In the genomic region with DNA sequence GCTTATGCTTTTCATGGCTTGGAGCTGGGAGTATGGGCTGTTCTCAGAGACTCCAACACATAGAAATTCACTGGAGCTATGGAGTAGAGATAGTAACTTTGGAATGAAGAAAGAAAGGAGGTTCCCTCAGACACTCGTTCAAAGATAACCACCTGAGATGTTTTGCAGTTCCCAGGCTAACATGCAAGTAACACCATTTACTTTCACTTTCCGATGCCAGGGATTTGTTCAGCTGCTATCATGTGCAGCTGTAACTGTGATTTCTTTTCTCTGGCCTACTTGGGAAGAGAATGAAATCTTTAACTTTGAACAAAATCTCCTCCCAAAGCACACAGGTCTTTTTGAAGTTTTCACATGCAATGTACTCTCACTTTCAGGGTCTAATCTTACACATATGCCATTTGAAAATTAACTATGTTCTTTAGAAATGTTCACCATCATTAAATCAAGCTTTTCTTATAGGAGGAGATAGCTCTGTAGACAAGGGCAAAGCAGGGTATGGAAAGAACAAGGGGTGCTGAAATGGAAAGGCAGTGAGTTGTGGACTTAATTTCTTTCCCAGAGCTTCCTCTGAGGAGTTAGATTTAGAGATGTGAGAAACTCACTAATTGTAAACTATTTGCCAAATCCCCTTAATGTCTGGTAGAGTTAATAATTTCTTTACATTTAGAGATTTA, we compare ENCODE assay signal across 22 cellular contexts.
DNase-seq lines count a peak whose midpoint lies in the region; ATAC-seq and TF ChIP-seq lines count a peak whose summit lies in the region.
"Had no signal": no experiment of that assay in that cellular context is flagged by ENCODE, and none has a peak within 500 bp of the region (broad histone marks: within the 10 kb centered on the region; RNA-seq: fewer than 3 reads in every experiment).

No MANE protein-coding gene starts in this region.

- DNase-seq in MCF 10A (ENCODE audit: unreplicated experiment), result peak; percentile 8
- DNase-seq in breast epithelium (ENCODE audit: low spot score in 2 of 2), result no peak
- no peak for DNase-seq in mammary epithelial cell
- DNase-seq in left kidney (ENCODE audit: low read depth, low spot score), result peak; percentile 5
- no peak for DNase-seq in activated CD4-positive, alpha-beta T cell treated with anti-CD3 and anti-CD28 coated beads, Interleukin-2, amount 10 ng/mL, durations not matched to agents 24 days and 14 days
- no peak for DNase-seq in COLO668 (lab: John Stamatoyannopoulos, UW; ENCODE audit: unreplicated experiment)
- DNase-seq: activated naive CD4-positive, alpha-beta T cell treated with anti-CD3 and anti-CD28 coated beads for 36 hours; heart right ventricle; natural killer cell; NCI-H526 treated with DMSO at 0.1 percent for 48 hours; right lobe of liver; stimulated activated CD4-positive, alpha-beta T cell treated with anti-CD3 and anti-CD28 coated beads, Interleukin-4, amount 100 ng/mL, for 4 hours; upper lobe of left lung had no signal

- H3K4me3 ChIP-seq in breast epithelium (no peak overlapping the region), mammary epithelial cell (replicated peaks in 1 of 3; ENCODE audit: insufficient read depth in 1 of 3, low read depth in 2 of 3, low read length in 3 of 3) (no peak overlapping the region)
- H3K4me3 ChIP-seq: A549, heart right ventricle, K562, right lobe of liver, upper lobe of left lung had no signal

- H2AFZ ChIP-seq in mammary epithelial cell (ENCODE audit: low read depth, low read length), result no peak overlapping the region

- BruUV-seq in MCF 10A (replicated peaks; lab: Mats Ljungman, UMichigan) (no TSS peak), mammary epithelial cell (replicated peaks; lab: Mats Ljungman, UMichigan) (no TSS peak)

- H3K9me3 Mint-ChIP-seq in MCF 10A (ENCODE audit: unreplicated experiment), result no peaks in the 10 kb centered on the region
- H3K9me3 Mint-ChIP-seq in activated CD4-positive, alpha-beta T cell treated with anti-CD3 and anti-CD28 coated beads, Interleukin-2, amount 10 ng/mL, durations not matched to agents 24 days and 14 days, result no peaks in the 10 kb centered on the region
- H3K9me3 Mint-ChIP-seq: activated naive CD4-positive, alpha-beta T cell treated with anti-CD3 and anti-CD28 coated beads for 36 hours; natural killer cell; T-helper 1 cell treated with Interleukin-12 subunit alpha and Interleukin-12 subunit beta and Interleukin-4 antibody, amounts not matched to agents 30 μg/mL and 1 μg/mL, for 36 hours had no signal

- no peaks in the 10 kb centered on the region for H3K27me3 ChIP-seq in breast epithelium
- peaks cover 7% of the 10 kb centered on the region for H3K27me3 ChIP-seq in mammary epithelial cell (ENCODE audit: insufficient read depth, low read length)
- H3K27me3 ChIP-seq: heart right ventricle, right lobe of liver, upper lobe of left lung had no signal

- TF ChIP-seq POLR2A in breast epithelium (IDR thresholded peaks at IDR 0.05), result no peak

- intact Hi-C loops in MCF 10A (cut with micrococcal nuclease), result loop anchor here (10.0 kb wide), 1 partner anchor 801 kb away; no protein-coding TSS in a partner anchor
- intact Hi-C loops in breast epithelium (cut with DNase I; ENCODE audit: low total_unique reads), result no loop called here
- intact Hi-C loops in mammary epithelial cell (cut with micrococcal nuclease), result no loop called here
- intact Hi-C loops in activated CD4-positive, alpha-beta T cell treated with anti-CD3 and anti-CD28 coated beads, Interleukin-2, amount 10 ng/mL, durations not matched to agents 24 days and 14 days (cut with micrococcal nuclease), result no loop called here

- H3K9me3 ChIP-seq in breast epithelium, result no peaks in the 10 kb centered on the region
- H3K9me3 ChIP-seq in mammary epithelial cell (replicated peaks; ENCODE audit: insufficient read depth, low read length), result no peaks in the 10 kb centered on the region
- H3K9me3 ChIP-seq: A549, heart right ventricle, right lobe of liver, upper lobe of left lung had no signal

- H3K27me3 Mint-ChIP-seq in MCF 10A (ENCODE audit: insufficient read depth, unreplicated experiment), result no peaks in the 10 kb centered on the region
- H3K27me3 Mint-ChIP-seq in activated CD4-positive, alpha-beta T cell treated with anti-CD3 and anti-CD28 coated beads, Interleukin-2, amount 10 ng/mL, durations not matched to agents 24 days and 14 days, result no peaks in the 10 kb centered on the region

- H4K20me1 ChIP-seq in mammary epithelial cell (ENCODE audit: insufficient read depth, low read length), result no peaks in the 10 kb centered on the region

- H3K4me1 ChIP-seq in breast epithelium, result no peaks in the 10 kb centered on the region
- H3K4me1 ChIP-seq in mammary epithelial cell (ENCODE audit: insufficient read depth, low read length), result no peaks in the 10 kb centered on the region
- H3K4me1 ChIP-seq: A549, right lobe of liver had no signal

- 57% methylated on average over 1 of the region's 2 CpGs for WGBS in mammary epithelial cell (ENCODE audit: low coverage, missing lambda C conversion rate)

- POLR2A ChIA-PET in MCF 10A (lab: Yijun Ruan, JAX), result interaction anchor here (0.6 to 0.7 kb wide), 2 partner anchors 122 to 269 kb away, joined by 3 read pairs; no protein-coding TSS in a partner anchor

- in situ Hi-C loops in mammary epithelial cell (cut with MboI; ENCODE audit: low sequenced_read_pairs in 2 of 2), result loop anchor here in 1 of 2 donors (25.0 kb wide), 1 partner anchor 1192 kb away; no protein-coding TSS in a partner anchor

- dilution Hi-C loops in mammary epithelial cell (cut with HindIII; ENCODE audit: low sequenced_read_pairs), result no loop called here

- H3K4me2 ChIP-seq in mammary epithelial cell (ENCODE audit: insufficient read depth, low read depth, low read length), result peak overlapping the region; percentile 0
- H3K4me2 ChIP-seq: A549 had no signal

- H3K27ac ChIP-seq in breast epithelium, result no peak overlapping the region
- H3K27ac ChIP-seq in mammary epithelial cell (ENCODE audit: insufficient read depth, low read depth, low read length), result no peak overlapping the region
- H3K27ac ChIP-seq: A549, epithelial cell of prostate, heart right ventricle, right lobe of liver, RWPE1, upper lobe of left lung had no signal

- CTCF ChIA-PET in MCF 10A (lab: Yijun Ruan, JAX) (interaction anchor here (0.6 to 2.9 kb wide), 11 partner anchors 11 to 1348 kb away, joined by 3 to 15 read pairs (median 3); no protein-coding TSS in a partner anchor), mammary epithelial cell (lab: Charles Lee; ENCODE audit: low non-redundant PET) (interaction anchor here (0.7 kb wide), 1 partner anchor 65 kb away, joined by 3 read pairs; no protein-coding TSS in a partner anchor)

- no peak for ATAC-seq in HG02623 (IDR thresholded peaks at IDR 0.05; ENCODE audit: unreplicated experiment)
- ATAC-seq in HG03378 (IDR thresholded peaks at IDR 0.05; ENCODE audit: unreplicated experiment), result no peak
- ATAC-seq: A549; activated CD4-positive, CD25-positive, alpha-beta regulatory T cell treated with anti-CD3 and anti-CD28 coated beads, Interleukin-2, amount 50 U/mL, for 24 hours; heart right ventricle; K562; left lobe of liver; natural killer cell had no signal

- no peak overlapping the region for H3K4me3 Mint-ChIP-seq in MCF 10A (ENCODE audit: unreplicated experiment)
- no peak overlapping the region for H3K4me3 Mint-ChIP-seq in activated CD4-positive, alpha-beta T cell treated with anti-CD3 and anti-CD28 coated beads, Interleukin-2, amount 10 ng/mL, durations not matched to agents 24 days and 14 days
- H3K4me3 Mint-ChIP-seq: activated naive CD4-positive, alpha-beta T cell treated with anti-CD3 and anti-CD28 coated beads for 36 hours; natural killer cell; T-helper 1 cell treated with Interleukin-12 subunit alpha and Interleukin-12 subunit beta and Interleukin-4 antibody, amounts not matched to agents 30 μg/mL and 1 μg/mL, for 36 hours had no signal

- peaks cover 8% of the 10 kb centered on the region for H3K4me1 Mint-ChIP-seq in MCF 10A (ENCODE audit: insufficient read depth, unreplicated experiment)
- H3K4me1 Mint-ChIP-seq in activated CD4-positive, alpha-beta T cell treated with anti-CD3 and anti-CD28 coated beads, Interleukin-2, amount 10 ng/mL, durations not matched to agents 24 days and 14 days, result no peaks in the 10 kb centered on the region

- H3K9ac ChIP-seq in mammary epithelial cell (ENCODE audit: insufficient read depth, low read length), result no peak overlapping the region

- H3K79me2 ChIP-seq in mammary epithelial cell (ENCODE audit: insufficient read depth, low read length), result no peaks in the 10 kb centered on the region

- no peaks in the 10 kb centered on the region for H3K36me3 ChIP-seq in breast epithelium
- no peaks in the 10 kb centered on the region for H3K36me3 ChIP-seq in mammary epithelial cell (ENCODE audit: insufficient read depth, low read length)
- H3K36me3 ChIP-seq: heart right ventricle, right lobe of liver, upper lobe of left lung had no signal

- TF ChIP-seq CTCF in MCF 10A (IDR thresholded peaks at IDR 0.05; ENCODE audit: unreplicated experiment), result no peak
- TF ChIP-seq CTCF in breast epithelium (IDR thresholded peaks at IDR 0.05), result no peak
- no peak for TF ChIP-seq CTCF in mammary epithelial cell (conservative IDR thresholded peaks at IDR 0.05 in 1 of 2, IDR thresholded peaks at IDR 0.05 in 1 of 2; ENCODE audit: extremely low read depth in 1 of 2, insufficient read depth in 1 of 2, low read depth in 1 of 2, low read length in 2 of 2)

- H3K36me3 Mint-ChIP-seq in MCF 10A (ENCODE audit: insufficient read depth, unreplicated experiment), result no peaks in the 10 kb centered on the region
- H3K36me3 Mint-ChIP-seq in activated CD4-positive, alpha-beta T cell treated with anti-CD3 and anti-CD28 coated beads, Interleukin-2, amount 10 ng/mL, durations not matched to agents 24 days and 14 days (ENCODE audit: low read depth), result no peaks in the 10 kb centered on the region
- H3K36me3 Mint-ChIP-seq: natural killer cell had no signal

- H3K27ac Mint-ChIP-seq in MCF 10A (ENCODE audit: low read depth, unreplicated experiment), result no peak overlapping the region
- H3K27ac Mint-ChIP-seq in activated CD4-positive, alpha-beta T cell treated with anti-CD3 and anti-CD28 coated beads, Interleukin-2, amount 10 ng/mL, durations not matched to agents 24 days and 14 days, result no peak overlapping the region
- H3K27ac Mint-ChIP-seq: activated naive CD4-positive, alpha-beta T cell treated with anti-CD3 and anti-CD28 coated beads for 36 hours; natural killer cell; T-helper 1 cell treated with Interleukin-12 subunit alpha and Interleukin-12 subunit beta and Interleukin-4 antibody, amounts not matched to agents 30 μg/mL and 1 μg/mL, for 36 hours had no signal

Comparison
In these comparisons a context has a peak if more than half of its experiments do, and no peak if none do; other contexts are left out.
1. DNase-seq: peak in MCF 10A (single experiment) and left kidney (single experiment); none in breast epithelium (0 of 2), mammary epithelial cell (single experiment), activated CD4-positive, alpha-beta T cell treated with anti-CD3 and anti-CD28 coated beads, Interleukin-2, amount 10 ng/mL, durations not matched to agents 24 days and 14 days (single experiment) and COLO668 (single experiment).